In genomic region chr7:90931996-90932912, GRCh38 we compare ENCODE assay signal across 9 cellular contexts.
DNase-seq lines count a peak whose midpoint lies in the region; ATAC-seq and TF ChIP-seq lines count a peak whose summit lies in the region.
"Had no signal": no experiment of that assay in that cellular context is flagged by ENCODE, and none has a peak within 500 bp of the region (broad histone marks: within the 10 kb centered on the region; RNA-seq: fewer than 3 reads in every experiment).

No MANE protein-coding gene starts in this region.

- no peak overlapping the region for H2AFZ ChIP-seq in osteoblast (ENCODE audit: low read length)

- H3K4me3 ChIP-seq in fibroblast of mammary gland (ENCODE audit: control insufficient read depth, low read depth, low read length) (no peak overlapping the region), osteoblast (ENCODE audit: insufficient read depth, low read length) (no peak overlapping the region), body of pancreas (no peak overlapping the region)

- no peaks in the 10 kb centered on the region for H3K9me3 ChIP-seq in osteoblast (ENCODE audit: low read depth, low read length)
- H3K9me3 ChIP-seq in body of pancreas, result no peaks in the 10 kb centered on the region

- no peak overlapping the region for H3K4me2 ChIP-seq in osteoblast (ENCODE audit: insufficient read depth, low read length)

- H3K27me3 ChIP-seq in osteoblast (ENCODE audit: insufficient read depth, low read length), result no peaks in the 10 kb centered on the region
- no peaks in the 10 kb centered on the region for H3K27me3 ChIP-seq in body of pancreas

- peaks cover 5% of the 10 kb centered on the region for H3K4me1 ChIP-seq in osteoblast (ENCODE audit: insufficient read depth, low read length)
- peaks cover 16% of the 10 kb centered on the region for H3K4me1 ChIP-seq in body of pancreas

- H4K20me1 ChIP-seq in osteoblast (ENCODE audit: insufficient read depth, low read length), result no peaks in the 10 kb centered on the region

- 74 to 82% methylated on average over 5 of the region's 5 CpGs for WGBS in body of pancreas, 2 donors

- peak; percentile 13 for DNase-seq in fibroblast of mammary gland (ENCODE audit: low read depth)
- DNase-seq in osteoblast (ENCODE audit: insufficient read length, low spot score, missing footprints), result no peak
- DNase-seq in inferior parietal cortex (ENCODE audit: extremely low spot score), result no peak
- DNase-seq in stimulated activated naive CD4-positive, alpha-beta T cell treated with Interleukin-2 at 50 U/mL for 16 hours (lab: John Stamatoyannopoulos, UW), result no peak
- no peak for DNase-seq in body of pancreas
- DNase-seq: NCI-H1436 had no signal

- H3K79me2 ChIP-seq in osteoblast (ENCODE audit: insufficient read depth, low read length), result no peaks in the 10 kb centered on the region

- TF ChIP-seq POLR2A in GM18505 (IDR thresholded peaks at IDR 0.05; ENCODE audit: borderline replicate concordance, extremely low read depth, insufficient read depth, insufficient read length), result no peak
- no peak for TF ChIP-seq POLR2A in body of pancreas (IDR thresholded peaks at IDR 0.05)

- H3K27ac ChIP-seq in osteoblast (ENCODE audit: low read depth, low read length) (no peak overlapping the region), body of pancreas (no peak overlapping the region)

- ATAC-seq in GM18505 (IDR thresholded peaks at IDR 0.05; ENCODE audit: unreplicated experiment) (peak; percentile 97), GM21723 (IDR thresholded peaks at IDR 0.05; ENCODE audit: unreplicated experiment) (peak; percentile 98), HG03558 (IDR thresholded peaks at IDR 0.05; ENCODE audit: extremely low read depth, unreplicated experiment) (peak; percentile 93), body of pancreas (no peak)

- H3K36me3 ChIP-seq in osteoblast (ENCODE audit: insufficient read depth, low read length), result no peaks in the 10 kb centered on the region
- H3K36me3 ChIP-seq in body of pancreas (replicated peaks in 1 of 2; ENCODE audit: insufficient read depth in 1 of 2, low read depth in 2 of 2), result no peaks in the 10 kb centered on the region

- intact Hi-C loops in body of pancreas (cut with DNase I), result no loop called here

- no peak for TF ChIP-seq CTCF in fibroblast of mammary gland (conservative IDR thresholded peaks at IDR 0.05; ENCODE audit: control insufficient read depth, insufficient read depth, low read depth, low read length)
- no peak for TF ChIP-seq CTCF in osteoblast (IDR thresholded peaks at IDR 0.05; ENCODE audit: extremely low read depth, low read depth, low read length)
- TF ChIP-seq CTCF in body of pancreas (IDR thresholded peaks at IDR 0.05), result no peak
